ENCODE assay signal across 6 cellular contexts in the genomic region with DNA sequence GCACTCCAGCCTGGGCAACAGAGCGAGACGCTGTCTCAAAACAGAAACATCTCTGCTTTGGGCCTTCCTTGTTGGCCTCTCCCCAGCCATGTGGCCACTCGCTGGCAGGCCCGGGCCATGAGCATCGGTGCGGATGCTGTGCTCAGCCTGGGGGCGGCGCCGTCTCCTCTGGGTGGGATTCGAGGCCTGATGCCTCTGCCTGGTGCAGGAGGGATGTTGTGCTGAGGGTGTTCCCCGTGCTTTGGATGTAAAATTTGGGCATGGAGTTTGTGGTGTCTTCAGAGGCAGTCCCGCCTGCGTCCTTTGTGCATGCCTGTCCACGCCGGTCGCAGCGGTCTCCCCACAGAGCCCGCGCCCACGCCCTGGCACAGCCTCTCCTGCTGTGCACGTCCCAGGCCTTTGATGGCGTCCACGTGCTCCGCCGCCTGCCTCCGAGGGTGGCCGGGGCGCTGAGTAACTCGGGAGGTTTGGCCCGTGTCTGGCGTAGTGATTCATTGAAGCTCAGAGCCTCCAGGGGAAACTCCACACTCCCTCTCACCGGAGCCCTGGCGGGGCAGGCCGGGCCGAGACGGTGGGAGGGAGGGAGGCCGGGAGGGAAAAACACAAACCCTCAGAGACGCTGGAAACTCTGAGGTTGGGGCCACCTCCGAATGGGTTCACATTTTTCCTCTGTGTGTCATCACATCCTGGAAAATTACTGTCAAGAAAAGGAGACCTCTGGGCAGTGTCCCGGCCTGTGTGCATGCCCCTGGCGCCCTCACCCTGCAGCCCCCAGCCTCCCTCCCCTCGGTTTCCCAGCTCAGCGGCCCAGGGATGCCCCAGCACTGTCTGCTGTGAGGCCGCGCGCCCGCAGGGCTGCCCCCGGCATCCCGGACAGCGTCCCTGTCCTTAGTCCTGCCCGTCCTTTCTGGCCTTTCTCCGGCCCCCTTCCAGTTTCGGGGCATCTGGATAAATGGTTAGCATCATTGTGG. TPM values are rescaled to one million over a fixed set of nuclear protein-coding genes. Genes with fewer than 3 reads are reported as not detected.
DNase-seq lines count a peak whose midpoint lies in the region; ATAC-seq, FAIRE-seq and TF ChIP-seq lines count a peak whose summit lies in the region.

No MANE protein-coding gene starts in this region.

- peak overlapping the region; percentile 26 for H2AFZ ChIP-seq in astrocyte (ENCODE audit: low read depth, low read length)
- H2AFZ ChIP-seq in neuronal stem cell (ENCODE audit: low read length), result peak overlapping the region; percentile 70

- peak overlapping the region; percentile 20 for H3K4me3 Mint-ChIP-seq in astrocyte (ENCODE audit: unreplicated experiment)
- H3K4me3 Mint-ChIP-seq in CD8-positive, alpha-beta T cell, result no peak overlapping the region

- peaks cover 20% of the 10 kb centered on the region for H3K4me1 Mint-ChIP-seq in astrocyte (ENCODE audit: low read depth, unreplicated experiment)
- no peaks in the 10 kb centered on the region for H3K4me1 Mint-ChIP-seq in CD8-positive, alpha-beta T cell (ENCODE audit: low read depth)

- H3K14ac ChIP-seq in neuronal stem cell (ENCODE audit: low read length), result no peak overlapping the region

- H3K9me3 Mint-ChIP-seq in astrocyte (ENCODE audit: unreplicated experiment), result no peaks in the 10 kb centered on the region
- no peaks in the 10 kb centered on the region for H3K9me3 Mint-ChIP-seq in CD8-positive, alpha-beta T cell

- no peak overlapping the region for H2BK12ac ChIP-seq in neuronal stem cell (ENCODE audit: low read length)

- H3K36me3 ChIP-seq in astrocyte (ENCODE audit: insufficient read depth, low read length), result no peaks in the 10 kb centered on the region
- H3K36me3 ChIP-seq in neuronal stem cell (replicated peaks in 1 of 2; ENCODE audit: control insufficient read depth in 2 of 2, insufficient read depth in 2 of 2, low read length in 2 of 2), result no peaks in the 10 kb centered on the region
- no peaks in the 10 kb centered on the region for H3K36me3 ChIP-seq in CD8-positive, alpha-beta T cell (ENCODE audit: insufficient read depth, low read length)

- H3K4ac ChIP-seq in neuronal stem cell (ENCODE audit: low read length), result no peak overlapping the region

- H3K79me2 ChIP-seq in astrocyte (ENCODE audit: insufficient read depth, low read length), result no peaks in the 10 kb centered on the region

- no peak overlapping the region for H2BK15ac ChIP-seq in neuronal stem cell (ENCODE audit: low read length)

- H3K4me3 ChIP-seq in astrocyte (ENCODE audit: insufficient read depth, low read depth, low read length), result no peak overlapping the region
- H3K4me3 ChIP-seq in neuronal stem cell (ENCODE audit: low read length in 2 of 2), result no peak overlapping the region
- H3K4me3 ChIP-seq in CD8-positive, alpha-beta T cell (ENCODE audit: low read depth, low read length), result no peak overlapping the region

- peak overlapping the region; percentile 42 for H3K9ac ChIP-seq in astrocyte (ENCODE audit: low read length)
- peak overlapping the region; percentile 73 for H3K9ac ChIP-seq in neuronal stem cell (ENCODE audit: low read depth, low read length, poor library complexity)

- H2BK120ac ChIP-seq in neuronal stem cell (ENCODE audit: low read depth, low read length), result no peak overlapping the region

- no peak overlapping the region for H4K91ac ChIP-seq in neuronal stem cell (ENCODE audit: low read depth, low read length, poor library complexity)

- no peaks in the 10 kb centered on the region for H3K36me3 Mint-ChIP-seq in astrocyte (ENCODE audit: low read depth, unreplicated experiment)
- H3K36me3 Mint-ChIP-seq in CD8-positive, alpha-beta T cell, result no peaks in the 10 kb centered on the region

- ATAC-seq in CD8-positive, alpha-beta T cell, result no peak

- peak overlapping the region; percentile 62 for H3K27ac Mint-ChIP-seq in astrocyte (ENCODE audit: unreplicated experiment)
- no peak overlapping the region for H3K27ac Mint-ChIP-seq in CD8-positive, alpha-beta T cell

- no peak overlapping the region for H2BK5ac ChIP-seq in neuronal stem cell (ENCODE audit: low read length)

- peak; percentile 71 for FAIRE-seq in astrocyte (lab: Jason Lieb, UNC)

- H3K23ac ChIP-seq in neuronal stem cell (ENCODE audit: low read depth, low read length, poor library complexity), result peak overlapping the region; percentile 49

- intact Hi-C loops in CD8-positive, alpha-beta T cell (cut with DNase I, micrococcal nuclease), result no loop called here

- H3K9me3 ChIP-seq in astrocyte (ENCODE audit: insufficient read depth, low read depth, low read length) (no peaks in the 10 kb centered on the region), neuronal stem cell (replicated peaks in 1 of 2; ENCODE audit: control insufficient read depth in 2 of 2, insufficient read depth in 1 of 2, low read depth in 1 of 2, low read length in 2 of 2) (no peaks in the 10 kb centered on the region)
- H3K9me3 ChIP-seq in CD8-positive, alpha-beta T cell (ENCODE audit: low read length), result no peaks in the 10 kb centered on the region

- H3K4me2 ChIP-seq in astrocyte (ENCODE audit: low read length), result peak overlapping the region; percentile 69
- H3K4me2 ChIP-seq in neuronal stem cell (ENCODE audit: insufficient read depth, low read length, poor library complexity, severe bottlenecking), result no peak overlapping the region

- CTCF ChIA-PET in CD8-positive, alpha-beta T cell (lab: Charles Lee), result interaction anchor here (0.9 kb wide), 1 partner anchor 16 kb away, joined by 5 read pairs; no protein-coding TSS in a partner anchor

- no peak for TF ChIP-seq CTCF in astrocyte (IDR thresholded peaks at IDR 0.05; ENCODE audit: insufficient read depth, low read depth, low read length)
- TF ChIP-seq CTCF in CD8-positive, alpha-beta T cell (IDR thresholded peaks at IDR 0.05), result no peak

- no peaks in the 10 kb centered on the region for H3K27me3 ChIP-seq in astrocyte (ENCODE audit: insufficient read depth, low read length)
- no peaks in the 10 kb centered on the region for H3K27me3 ChIP-seq in neuronal stem cell (ENCODE audit: control insufficient read depth in 3 of 3, insufficient read depth in 3 of 3, low read depth in 1 of 3, low read length in 3 of 3)
- no peaks in the 10 kb centered on the region for H3K27me3 ChIP-seq in CD8-positive, alpha-beta T cell (ENCODE audit: insufficient read depth, low read length)

- no peak overlapping the region for H4K8ac ChIP-seq in neuronal stem cell (ENCODE audit: low read depth, low read length)

- H3K4me1 ChIP-seq in astrocyte (ENCODE audit: insufficient read depth, low read length) (peaks cover 46% of the 10 kb centered on the region), neuronal stem cell (ENCODE audit: control insufficient read depth in 2 of 2, insufficient read depth in 1 of 2, low read depth in 1 of 2, low read length in 2 of 2) (peaks cover 5 to 13% of the 10 kb centered on the region in 2 donors)
- no peaks in the 10 kb centered on the region for H3K4me1 ChIP-seq in CD8-positive, alpha-beta T cell (ENCODE audit: insufficient read depth, low read length)

- H3K79me1 ChIP-seq in neuronal stem cell (ENCODE audit: low read depth, low read length), result peaks cover 14% of the 10 kb centered on the region

- no peaks in the 10 kb centered on the region for H3K27me3 Mint-ChIP-seq in astrocyte (ENCODE audit: low read depth, unreplicated experiment)
- H3K27me3 Mint-ChIP-seq in CD8-positive, alpha-beta T cell (ENCODE audit: low read depth), result no peaks in the 10 kb centered on the region

- H2AK5ac ChIP-seq in neuronal stem cell (ENCODE audit: low read depth, low read length), result no peak overlapping the region

- peaks cover 25% of the 10 kb centered on the region for H4K20me1 ChIP-seq in astrocyte (ENCODE audit: insufficient read depth, low read length)

- no CpG with 5 or more reads among the region's 53 CpGs for WGBS in neuronal stem cell (ENCODE audit: extremely low coverage in 2 of 2, insufficient read length in 2 of 2, insufficient replicate concordance in 1 of 2), 2 donors

- POLR2A ChIA-PET in CD8-positive, alpha-beta T cell (lab: Charles Lee), result interaction anchor here (0.6 kb wide), 1 partner anchor 44 kb away, joined by 3 read pairs; no protein-coding TSS in a partner anchor

- H3K18ac ChIP-seq in neuronal stem cell (ENCODE audit: low read length), result peak overlapping the region; percentile 60

- peak; percentile 92 for DNase-seq in GM04504 (ENCODE audit: low read depth)
- DNase-seq in astrocyte (ENCODE audit: low read depth), result peak; percentile 93
- no peak for DNase-seq in neuronal stem cell (ENCODE audit: low spot score)
- DNase-seq in GM19240 (ENCODE audit: insufficient read length, low spot score), result no peak
- DNase-seq in NCI-H187 treated with DMSO at 0.1 percent for 48 hours (lab: John Stamatoyannopoulos, UW), result no peak
- DNase-seq in CD8-positive, alpha-beta T cell, result no peak

- H3K27ac ChIP-seq in astrocyte (ENCODE audit: low read depth, low read length) (peak overlapping the region; percentile 69), neuronal stem cell (replicated peaks; ENCODE audit: low read length) (peak overlapping the region; percentile 35)
- H3K27ac ChIP-seq in CD8-positive, alpha-beta T cell (ENCODE audit: low read depth, low read length), result no peak overlapping the region

RNA-seq across cellular contexts. Expression of a gene that starts 19.0 kb away (rescaled TPM):
- total RNA-seq in astrocyte, result 26.3 and 26.7 TPM in 2 replicates
- 45.1 TPM for polyA plus RNA-seq in neuronal stem cell (2013, experiment 1 of 2)
- polyA plus RNA-seq in neuronal stem cell (2013, experiment 2 of 2), result 45.1 TPM
- 10 to 100 TPM; 11.1 to 14.3 TPM for total RNA-seq in CD8-positive, alpha-beta T cell

RNA-seq across cellular contexts. Expression of a gene that starts 19.4 kb away (rescaled TPM):
- 6.2 and 6.6 TPM in 2 replicates for total RNA-seq in astrocyte
- 13.2 TPM for polyA plus RNA-seq in neuronal stem cell (2013, experiment 1 of 2)
- polyA plus RNA-seq in neuronal stem cell (2013, experiment 2 of 2), result 12.5 TPM
- 1 to 10 TPM; 5.1 to 5.6 TPM for total RNA-seq in CD8-positive, alpha-beta T cell

RNA-seq across cellular contexts. Expression of a gene that starts 26.3 kb away (rescaled TPM):
- 23.6 and 25.5 TPM in 2 replicates for total RNA-seq in astrocyte
- 21.8 TPM for polyA plus RNA-seq in neuronal stem cell (2013, experiment 1 of 2)
- 24.2 TPM for polyA plus RNA-seq in neuronal stem cell (2013, experiment 2 of 2)
- 10 to 100 TPM; 18.6 to 19.5 TPM for total RNA-seq in CD8-positive, alpha-beta T cell

RNA-seq across cellular contexts. Expression of a gene that starts 27.8 kb away (rescaled TPM):
- 40.5 and 41.3 TPM in 2 replicates for total RNA-seq in astrocyte
- polyA plus RNA-seq in neuronal stem cell (2013, experiment 1 of 2), result 61.3 TPM
- polyA plus RNA-seq in neuronal stem cell (2013, experiment 2 of 2), result 55.7 TPM
- 1 to 10 TPM; 2.1 to 3.5 TPM for total RNA-seq in CD8-positive, alpha-beta T cell

RNA-seq across cellular contexts. Expression of a gene that starts 33.8 kb away (rescaled TPM):
- total RNA-seq in astrocyte, result 42.3 and 49.9 TPM in 2 replicates
- polyA plus RNA-seq in neuronal stem cell (2013, experiment 1 of 2), result 72.9 TPM
- polyA plus RNA-seq in neuronal stem cell (2013, experiment 2 of 2), result 72.2 TPM
- 10 to 100 TPM; 71.7 to 77.7 TPM for total RNA-seq in CD8-positive, alpha-beta T cell

Comparison
In these comparisons a context has a peak if more than half of its experiments do, and no peak if none do; other contexts are left out.
1. DNase-seq: peak in GM04504 (single experiment) and astrocyte (single experiment); none in neuronal stem cell (single experiment), GM19240 (single experiment), NCI-H187 treated with DMSO at 0.1 percent for 48 hours (single experiment) and CD8-positive, alpha-beta T cell (0 of 7).